ENCODE assay signal across 8 cellular contexts in genomic region chr6:44133003-44133931, GRCh38. TPM values are rescaled to one million over a fixed set of nuclear protein-coding genes. Genes with fewer than 3 reads are reported as not detected.
DNase-seq lines count a peak whose midpoint lies in the region; ATAC-seq and TF ChIP-seq lines count a peak whose summit lies in the region.

No MANE protein-coding gene starts in this region.

- 36% methylated on average over 9 of the region's 9 CpGs for WGBS in right cardiac atrium

- no peaks in the 10 kb centered on the region for H3K9me3 Mint-ChIP-seq in CD8-positive, alpha-beta memory T cell

- no peaks in the 10 kb centered on the region for H3K9me3 ChIP-seq in CD8-positive, alpha-beta memory T cell (ENCODE audit: low read length)
- H3K9me3 ChIP-seq in right cardiac atrium (ENCODE audit: control insufficient read depth, low read length) (no peaks in the 10 kb centered on the region), gastrocnemius medialis (no peaks in the 10 kb centered on the region)

- no peak for TF ChIP-seq POLR2A in NB4 (IDR thresholded peaks at IDR 0.05; ENCODE audit: extremely low read depth, insufficient read length)
- TF ChIP-seq POLR2A in gastrocnemius medialis (IDR thresholded peaks at IDR 0.05), result no peak

- H3K27ac Mint-ChIP-seq in CD8-positive, alpha-beta memory T cell, result peak overlapping the region in 1 of 8 donors; percentile 45

- H3K27me3 ChIP-seq in CD8-positive, alpha-beta memory T cell (ENCODE audit: insufficient read depth, low read length, poor library complexity, severe bottlenecking), result no peaks in the 10 kb centered on the region
- no peaks in the 10 kb centered on the region for H3K27me3 ChIP-seq in right cardiac atrium (ENCODE audit: control insufficient read depth, insufficient read depth)
- H3K27me3 ChIP-seq in gastrocnemius medialis, result no peaks in the 10 kb centered on the region

- H3K27ac ChIP-seq in CD8-positive, alpha-beta memory T cell (ENCODE audit: low read depth, low read length), result peak overlapping the region; percentile 54
- H3K27ac ChIP-seq in right cardiac atrium (ENCODE audit: low read length) (no peak overlapping the region), gastrocnemius medialis (peak overlapping the region; percentile 1 to 59 (median 42))

- peaks cover 0 to 32% (median 2%) of the 10 kb centered on the region in 3 donors for H3K36me3 Mint-ChIP-seq in CD8-positive, alpha-beta memory T cell

- intact Hi-C loops in right cardiac atrium (cut with DNase I) (loop anchor here in 1 of 4 donors (5.0 kb wide), 1 partner anchor 36 kb away; no protein-coding TSS in a partner anchor), gastrocnemius medialis (cut with DNase I; ENCODE audit: low total_unique reads) (loop anchor here (5.0 kb wide), 1 partner anchor 36 kb away; no protein-coding TSS in a partner anchor)

- peaks cover 12 to 38% (median 16%) of the 10 kb centered on the region in 3 donors for H3K4me1 Mint-ChIP-seq in CD8-positive, alpha-beta memory T cell

- H3K36me3 ChIP-seq in CD8-positive, alpha-beta memory T cell (ENCODE audit: insufficient read depth, low read length), result no peaks in the 10 kb centered on the region
- peaks cover 0 to 36% of the 10 kb centered on the region in 2 donors for H3K36me3 ChIP-seq in gastrocnemius medialis

- CTCF ChIA-PET in CD8-positive, alpha-beta memory T cell (lab: Charles Lee), result interaction anchor here (0.9 kb wide), 1 partner anchor 18 kb away, joined by 3 read pairs; no protein-coding TSS in a partner anchor

- no peaks in the 10 kb centered on the region for H3K27me3 Mint-ChIP-seq in CD8-positive, alpha-beta memory T cell

- peaks cover 11% of the 10 kb centered on the region for H3K4me1 ChIP-seq in CD8-positive, alpha-beta memory T cell (ENCODE audit: insufficient read depth, low read length)
- H3K4me1 ChIP-seq in right cardiac atrium (ENCODE audit: control insufficient read depth, insufficient read depth, low read length) (peaks cover 4% of the 10 kb centered on the region), gastrocnemius medialis (peaks cover 21 to 27% of the 10 kb centered on the region in 2 donors)

- DNase-seq in CD8-positive, alpha-beta memory T cell, result no peak
- DNase-seq in NB4 (ENCODE audit: low read depth) (peak; percentile 40), amygdala (lab: John Stamatoyannopoulos, UW) (peak in 45 of 56 donors; percentile 6 to 77 (median 48)), right cardiac atrium (peak; percentile 43 to 74 (median 71)), gastrocnemius medialis (no peak)

- in situ Hi-C loops in gastrocnemius medialis (cut with MboI; ENCODE audit: low sequenced_read_pairs in 4 of 4), result no loop called here

- ATAC-seq in right cardiac atrium, result peak; percentile 80 to 84
- peak; percentile 42 to 68 for ATAC-seq in gastrocnemius medialis
- no peak for ATAC-seq in GM18520 (IDR thresholded peaks at IDR 0.05; ENCODE audit: unreplicated experiment)
- ATAC-seq in GM21447 (IDR thresholded peaks at IDR 0.05; ENCODE audit: unreplicated experiment), result no peak
- ATAC-seq in HG03565 (IDR thresholded peaks at IDR 0.05; ENCODE audit: unreplicated experiment), result no peak

- peak overlapping the region in 1 of 7 donors; percentile 56 for H3K4me3 Mint-ChIP-seq in CD8-positive, alpha-beta memory T cell

- no peak overlapping the region for H3K4me3 ChIP-seq in CD8-positive, alpha-beta memory T cell (ENCODE audit: low read length)
- no peak overlapping the region for H3K4me3 ChIP-seq in NB4 (ENCODE audit: low read depth, low read length)
- H3K4me3 ChIP-seq in right cardiac atrium (ENCODE audit: low read length), result no peak overlapping the region
- H3K4me3 ChIP-seq in gastrocnemius medialis, result peak overlapping the region in 2 of 4 donors; percentile 9 to 11

- POLR2A ChIA-PET in CD8-positive, alpha-beta memory T cell (lab: Charles Lee), result interaction anchor here (0.5 kb wide), 1 partner anchor 76 kb away, joined by 3 read pairs; no protein-coding TSS in a partner anchor

- TF ChIP-seq CTCF in NB4 (IDR thresholded peaks at IDR 0.05; ENCODE audit: low read depth, low read length), result no peak
- TF ChIP-seq CTCF in gastrocnemius medialis (IDR thresholded peaks at IDR 0.05 in 4 of 5, conservative IDR thresholded peaks at IDR 0.05 in 1 of 5), result no peak

RNA-seq across cellular contexts. Expression of gene TMEM63B, which starts 5.9 kb away (rescaled TPM):
- total RNA-seq in CD8-positive, alpha-beta memory T cell, result 10 to 100 TPM; 18.4 to 20.3 TPM
- 1.9 TPM for polyA plus RNA-seq in CD8-positive, alpha-beta memory T cell
- total RNA-seq in right cardiac atrium, result 10 to 100 TPM; 41.4 to 44.8 (median 43.4) TPM
- polyA plus RNA-seq in right cardiac atrium, result 27.7 TPM
- total RNA-seq in gastrocnemius medialis, result 10 to 100 TPM; 27.2 to 71.9 (median 43.7) TPM

RNA-seq across cellular contexts. Expression of gene MRPL14, which starts 6.0 kb away (rescaled TPM):
- total RNA-seq in CD8-positive, alpha-beta memory T cell, result 10 to 100 TPM; 48.5 to 48.7 TPM
- polyA plus RNA-seq in CD8-positive, alpha-beta memory T cell, result 108 TPM
- total RNA-seq in right cardiac atrium (10 to 100 TPM; 31.0 to 38.1 (median 36.6) TPM), gastrocnemius medialis (100 to 1,000 TPM; 100 to 180 (median 152) TPM)
- polyA plus RNA-seq in right cardiac atrium, result 44.7 TPM

RNA-seq across cellular contexts. Expression of gene CAPN11, which starts 25.4 kb away (rescaled TPM):
- total RNA-seq in CD8-positive, alpha-beta memory T cell, result not detected
- polyA plus RNA-seq in CD8-positive, alpha-beta memory T cell, result not detected
- total RNA-seq in right cardiac atrium (under 1 TPM in 1 of 4 donors, not detected in 3; 0.38 TPM), gastrocnemius medialis (under 1 TPM in 1 of 4 donors, not detected in 3; 0.42 TPM)
- 0.27 TPM for polyA plus RNA-seq in right cardiac atrium

Comparison
In these comparisons a context has a peak if more than half of its experiments do, and no peak if none do; other contexts are left out.
1. DNase-seq: peak in NB4 (single experiment), amygdala (45 of 56) and right cardiac atrium (3 of 3); none in CD8-positive, alpha-beta memory T cell (0 of 5) and gastrocnemius medialis (0 of 2).
2. ATAC-seq: peak in right cardiac atrium (2 of 2) and gastrocnemius medialis (2 of 2); none in GM18520 (single experiment), GM21447 (single experiment) and HG03565 (single experiment).